In the genomic region with DNA sequence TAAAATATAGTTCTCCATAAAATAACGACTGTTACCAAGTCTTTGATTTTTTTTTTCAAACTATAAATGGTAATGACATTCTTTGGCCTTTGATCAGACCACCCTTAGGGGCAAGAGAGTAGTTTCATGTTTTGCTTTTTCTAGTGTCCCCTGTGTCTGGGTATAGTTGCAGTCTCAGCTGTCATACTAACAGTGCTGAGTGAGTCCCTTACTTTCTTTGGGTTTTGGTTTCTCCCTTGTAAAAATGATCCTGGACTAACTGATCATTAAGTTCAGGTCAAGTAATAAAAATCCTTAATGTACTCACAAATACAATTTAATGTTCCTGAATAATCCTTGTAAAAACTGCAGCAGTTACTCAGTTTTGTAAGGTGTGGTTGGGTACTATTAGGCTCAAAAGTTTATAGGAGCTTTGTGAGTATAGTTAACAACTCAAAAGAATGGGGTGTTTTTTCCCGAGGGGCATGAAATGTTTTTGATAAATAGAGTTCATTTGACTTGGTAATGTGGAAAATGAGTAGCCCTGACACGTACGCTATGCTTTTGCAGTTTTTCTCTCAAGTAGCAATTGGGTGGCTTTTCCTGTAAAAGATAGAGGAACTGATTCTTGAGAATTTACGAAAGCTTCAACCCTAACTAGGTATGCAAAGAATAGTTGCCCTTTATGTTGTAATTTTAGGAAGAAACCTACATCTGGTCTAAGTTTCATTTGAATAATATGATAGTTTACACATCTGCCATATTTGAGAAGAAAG, we compare ENCODE assay signal across 8 cellular contexts. TPM values are rescaled to one million over a fixed set of nuclear protein-coding genes. Genes with fewer than 3 reads are reported as not detected.
DNase-seq lines count a peak whose midpoint lies in the region; ATAC-seq and TF ChIP-seq lines count a peak whose summit lies in the region.

No MANE protein-coding gene starts in this region.

- no peaks in the 10 kb centered on the region for H3K27me3 ChIP-seq in Peyer's patch

- TF ChIP-seq CTCF in Peyer's patch (IDR thresholded peaks at IDR 0.05), result no peak

- H3K9me3 ChIP-seq in Peyer's patch, result no peaks in the 10 kb centered on the region

- H3K36me3 Mint-ChIP-seq in natural killer cell treated with Interleukin-12 subunit alpha and Interleukin-12 subunit beta and Interleukin-15 and Interleukin-18, amount 100 ng/mL, for 72 hours, result peaks cover 5% of the 10 kb centered on the region

- H3K27ac ChIP-seq in Peyer's patch, result peak overlapping the region; percentile 32 to 81 (median 66)

- DNase-seq in Peyer's patch (no peak), glomerular visceral epithelial cell (ENCODE audit: extremely low spot score) (no peak), NCI-H2107 treated with DMSO at 0.1 percent for 48 hours (lab: John Stamatoyannopoulos, UW; ENCODE audit: unreplicated experiment) (no peak), activated gamma-delta T cell treated with Interleukin-2 at 50 U/mL for 16 hours (no peak)
- no peak for DNase-seq in natural killer cell treated with Interleukin-12 subunit alpha and Interleukin-12 subunit beta and Interleukin-15 and Interleukin-18, amount 100 ng/mL, for 72 hours (ENCODE audit: low spot score)
- no peak for DNase-seq in activated CD8-positive, alpha-beta memory T cell treated with anti-CD3 and anti-CD28 coated beads, Interleukin-2, amount 50 U/mL, for 4 hours

- H3K4me3 Mint-ChIP-seq in natural killer cell treated with Interleukin-12 subunit alpha and Interleukin-12 subunit beta and Interleukin-15 and Interleukin-18, amount 100 ng/mL, for 72 hours, result peak overlapping the region; percentile 98

- H3K27me3 Mint-ChIP-seq in natural killer cell treated with Interleukin-12 subunit alpha and Interleukin-12 subunit beta and Interleukin-15 and Interleukin-18, amount 100 ng/mL, for 72 hours, result no peaks in the 10 kb centered on the region

- H3K4me1 Mint-ChIP-seq in natural killer cell treated with Interleukin-12 subunit alpha and Interleukin-12 subunit beta and Interleukin-15 and Interleukin-18, amount 100 ng/mL, for 72 hours (ENCODE audit: low read depth in 2 of 2), result peaks cover 85 to 95% of the 10 kb centered on the region in 2 donors

- no peak overlapping the region for H3K4me3 ChIP-seq in Peyer's patch

- no peak for TF ChIP-seq POLR2A in Peyer's patch (IDR thresholded peaks at IDR 0.05)

- peak overlapping the region; percentile 95 to 99 for H3K27ac Mint-ChIP-seq in natural killer cell treated with Interleukin-12 subunit alpha and Interleukin-12 subunit beta and Interleukin-15 and Interleukin-18, amount 100 ng/mL, for 72 hours

- peaks cover 0 to 64% (median 31%) of the 10 kb centered on the region in 4 donors for H3K4me1 ChIP-seq in Peyer's patch

- H3K9me3 Mint-ChIP-seq in natural killer cell treated with Interleukin-12 subunit alpha and Interleukin-12 subunit beta and Interleukin-15 and Interleukin-18, amount 100 ng/mL, for 72 hours, result no peaks in the 10 kb centered on the region

- H3K36me3 ChIP-seq in Peyer's patch, result no peaks in the 10 kb centered on the region

- ATAC-seq in GM18858 (IDR thresholded peaks at IDR 0.05; ENCODE audit: unreplicated experiment) (peak; percentile 37), HG02798 (IDR thresholded peaks at IDR 0.05; ENCODE audit: poor library complexity, unreplicated experiment) (peak; percentile 53)
- peak; percentile 60 to 73 for ATAC-seq in natural killer cell treated with Interleukin-12 subunit alpha and Interleukin-12 subunit beta and Interleukin-15 and Interleukin-18, amount 100 ng/mL, for 72 hours

RNA-seq across cellular contexts. Expression of a gene that starts 6.2 kb away (rescaled TPM):
- total RNA-seq in Peyer's patch, result 10 to 100 TPM; 13.8 to 40.4 (median 22.0) TPM
- 100 to 1,000 TPM in 1 of 2 donors, 10 to 100 TPM in 1; 74.3 to 105 TPM for total RNA-seq in natural killer cell treated with Interleukin-12 subunit alpha and Interleukin-12 subunit beta and Interleukin-15 and Interleukin-18, amount 100 ng/mL, for 72 hours
